In genomic region chr13:103140001-103140671, GRCh38 we compare ENCODE assay signal across 8 cellular contexts.
A peak's percentile ranks its signal among the peaks of the same experiment; 100 is the strongest.
DNase-seq lines count a peak whose midpoint lies in the region; ATAC-seq, FAIRE-seq and TF ChIP-seq lines count a peak whose summit lies in the region.

No MANE protein-coding gene starts in this region.

- no peaks in the 10 kb centered on the region for H3K79me2 ChIP-seq in K562 (ENCODE audit: control insufficient read depth, insufficient read depth, low read length)

- POLR2A ChIA-PET in K562 (lab: Yijun Ruan, JAX), result no interaction called here

- H3K9me3 ChIP-seq in HAP-1, result no peaks in the 10 kb centered on the region
- no peaks in the 10 kb centered on the region for H3K9me3 ChIP-seq in K562 (replicated peaks; ENCODE audit: control insufficient read depth, insufficient read depth, low read depth, low read length)

- H3K4me1 ChIP-seq in HAP-1 (no peaks in the 10 kb centered on the region), K562 (replicated peaks in 1 of 2; ENCODE audit: control insufficient read depth in 2 of 2, insufficient read depth in 2 of 2, low read length in 2 of 2) (no peaks in the 10 kb centered on the region)

- no peaks in the 10 kb centered on the region for H3K9me1 ChIP-seq in K562 (ENCODE audit: control insufficient read depth, insufficient read depth, low read length)

- ATAC-seq in K562, result no peak

- no peak for TF ChIP-seq EP300 in K562 (IDR thresholded peaks at IDR 0.05; ENCODE audit: low read length)

- no peak overlapping the region for H3K4me3 ChIP-seq in HAP-1
- no peak overlapping the region for H3K4me3 ChIP-seq in K562

- BruUV-seq in K562 (replicated peaks; lab: Mats Ljungman, UMichigan), result no TSS peak

- H3K36me3 ChIP-seq in HAP-1 (replicated peaks), result no peaks in the 10 kb centered on the region
- H3K36me3 ChIP-seq in K562 (ENCODE audit: control insufficient read depth, insufficient read depth, low read length), result no peaks in the 10 kb centered on the region

- in situ Hi-C loops in HAP-1 (cut with MboI; ENCODE audit: low sequenced_read_pairs) (no loop called here), K562 (cut with MboI) (no loop called here)

- H4K20me1 ChIP-seq in K562 (replicated peaks; ENCODE audit: control insufficient read depth, insufficient read depth, low read length), result no peaks in the 10 kb centered on the region

- FAIRE-seq in K562 (lab: Jason Lieb, UNC), result no peak

- TF ChIP-seq CTCF in K562 (IDR thresholded peaks at IDR 0.05 in 2 of 3, conservative IDR thresholded peaks at IDR 0.05 in 1 of 3; ENCODE audit: insufficient read depth in 2 of 3, low read depth in 1 of 3, low read length in 3 of 3), result peak in 1 of 3 experiments; percentile 3; a peak in 1 of 6 replicates

- H3K9ac ChIP-seq in K562 (ENCODE audit: insufficient read depth in 1 of 2, low read depth in 2 of 2, low read length in 2 of 2), result no peak overlapping the region

- H3K27me3 ChIP-seq in HAP-1 (ENCODE audit: low read depth) (0 out of 2 replicates have a peak, but pooled peaks cover 5% of the 10 kb centered on the region), K562 (ENCODE audit: control insufficient read depth in 2 of 2, insufficient read depth in 2 of 2, low read length in 2 of 2) (no peaks in the 10 kb centered on the region)

- H3K27ac ChIP-seq in K562 (ENCODE audit: extremely low read depth, low read depth, low read length), result no peak overlapping the region

- no peak overlapping the region for H3K4me2 ChIP-seq in K562 (ENCODE audit: insufficient read depth, low read length)

- no peak for TF ChIP-seq RAD21 in K562 (CRISPR knock-in tag; conservative IDR thresholded peaks at IDR 0.05 in 1 of 2, IDR thresholded peaks at IDR 0.05 in 1 of 2)

- H2AFZ ChIP-seq in K562 (ENCODE audit: low read depth, low read length), result no peak overlapping the region

- 1% methylated on average over 5 of the region's 5 CpGs for WGBS in K562 (ENCODE audit: insufficient coverage, low coverage, missing lambda C conversion rate)

- CTCF ChIA-PET in K562 (lab: Yijun Ruan, JAX; ENCODE audit: low intra/inter-chr PET ratio), result no interaction called here

- intact Hi-C loops in K562 (cut with micrococcal nuclease), result no loop called here

- TF ChIP-seq POLR2A in K562 (conservative IDR thresholded peaks at IDR 0.05), result no peak

- peak; percentile 36 for DNase-seq in NCI-H146 (lab: John Stamatoyannopoulos, UW)
- no peak for DNase-seq in NCI-H146 treated with DMSO at 0.1 percent for 48 hours (lab: John Stamatoyannopoulos, UW; ENCODE audit: unreplicated experiment)
- DNase-seq in HAP-1 (ENCODE audit: low spot score in 2 of 2), result peak; percentile 35 to 38
- peak; percentile 46 to 66 for DNase-seq in Kasumi-1 (lab: John Stamatoyannopoulos, UW)
- DNase-seq in K562 (ENCODE audit: extremely low read depth in 1 of 4, low spot score in 3 of 4), result peak; percentile 1 to 9 (median 6)
- DNase-seq in medulla oblongata (ENCODE audit: extremely low spot score), result peak; percentile 47
- no peak for DNase-seq in stimulated activated CD4-positive, alpha-beta T cell treated with anti-CD3 and anti-CD28 coated beads, Interleukin-12 subunit alpha, Interleukin-12 subunit beta, amount 100 ng/mL, for 4 hours
- no peak for DNase-seq in stimulated activated naive CD4-positive, alpha-beta T cell treated with Interleukin-2 at 50 U/mL for 16 hours (lab: John Stamatoyannopoulos, UW)

TF ChIP-seq in K562, 482 proteins besides CTCF, POLR2A, EP300 and RAD21:
- TF ChIP-seq ZZZ3 (IDR thresholded peaks at IDR 0.05), result no peak
- TF ChIP-seq CREBBP (IDR thresholded peaks at IDR 0.05; ENCODE audit: low read depth, low read length), result no peak
- TF ChIP-seq SMAD2 (IDR thresholded peaks at IDR 0.05; ENCODE audit: low read depth, low read length), result no peak
- TF ChIP-seq HMG20A (CRISPR knock-in tag; conservative IDR thresholded peaks at IDR 0.05), result no peak

Comparison
In these comparisons a context has a peak if more than half of its experiments do, and no peak if none do; other contexts are left out.
1. DNase-seq: peak in NCI-H146 (single experiment), HAP-1 (2 of 2), Kasumi-1 (2 of 2), K562 (4 of 4) and medulla oblongata (single experiment); none in NCI-H146 treated with DMSO at 0.1 percent for 48 hours (single experiment), stimulated activated CD4-positive, alpha-beta T cell treated with anti-CD3 and anti-CD28 coated beads, Interleukin-12 subunit alpha, Interleukin-12 subunit beta, amount 100 ng/mL, for 4 hours (single experiment) and stimulated activated naive CD4-positive, alpha-beta T cell treated with Interleukin-2 at 50 U/mL for 16 hours (single experiment).